19 cellular contexts compared by ENCODE assay signal in the genomic region with DNA sequence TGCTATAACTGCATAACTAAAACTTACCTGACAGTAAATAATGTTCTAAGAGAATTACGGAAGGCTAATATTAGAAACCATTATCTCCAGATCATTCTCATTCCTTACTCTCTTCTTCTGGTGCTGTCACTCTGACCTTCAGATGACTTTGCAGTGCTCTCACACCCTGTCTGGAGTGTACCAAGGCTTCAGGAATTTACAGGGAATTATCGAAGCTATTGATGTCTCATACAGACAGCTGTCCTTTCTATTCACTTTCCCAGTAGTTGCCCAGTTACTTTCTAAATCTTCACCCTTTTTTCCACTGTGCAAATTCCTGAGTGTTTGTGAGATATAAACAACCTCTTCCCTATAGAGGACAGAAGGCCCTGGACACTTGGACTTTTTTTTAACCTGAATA.
DNase-seq lines count a peak whose midpoint lies in the region; FAIRE-seq and TF ChIP-seq lines count a peak whose summit lies in the region.
"Had no signal": no experiment of that assay in that cellular context is flagged by ENCODE, and none has a peak within 500 bp of the region (broad histone marks: within the 10 kb centered on the region; RNA-seq: fewer than 3 reads in every experiment).

No MANE protein-coding gene starts in this region.

- H3K4me1 ChIP-seq in endothelial cell of umbilical vein (ENCODE audit: control insufficient read depth, extremely low read depth, insufficient read depth, low read length), result no peaks in the 10 kb centered on the region
- no peaks in the 10 kb centered on the region for H3K4me1 ChIP-seq in thyroid gland
- H3K4me1 ChIP-seq: BE2C had no signal

- peak overlapping the region; percentile 55 to 87 (median 60) for H3K27ac Mint-ChIP-seq in nephron
- H3K27ac Mint-ChIP-seq in type B pancreatic cell, result peak overlapping the region; percentile 26
- H3K27ac Mint-ChIP-seq: CD4-positive, CD25-positive, alpha-beta regulatory T cell; CD8-positive, alpha-beta memory T cell; H9 had no signal

- no peak overlapping the region for H2AFZ ChIP-seq in endothelial cell of umbilical vein (ENCODE audit: low read depth, low read length)

- H3K9me3 Mint-ChIP-seq in nephron (peaks cover 12% of the 10 kb centered on the region), type B pancreatic cell (peaks cover 9% of the 10 kb centered on the region)

- no peaks in the 10 kb centered on the region for H3K27me3 ChIP-seq in endothelial cell of umbilical vein (ENCODE audit: control insufficient read depth in 2 of 2, insufficient read depth in 2 of 2, low read length in 2 of 2)
- no peaks in the 10 kb centered on the region for H3K27me3 ChIP-seq in thyroid gland
- H3K27me3 ChIP-seq: BE2C had no signal

- no peak overlapping the region for H3K4me3 Mint-ChIP-seq in nephron
- no peak overlapping the region for H3K4me3 Mint-ChIP-seq in type B pancreatic cell
- H3K4me3 Mint-ChIP-seq: CD4-positive, CD25-positive, alpha-beta regulatory T cell; CD8-positive, alpha-beta memory T cell; H9 had no signal

- no peaks in the 10 kb centered on the region for H3K36me3 ChIP-seq in endothelial cell of umbilical vein (ENCODE audit: control insufficient read depth in 2 of 2, extremely low read depth in 1 of 2, insufficient read depth in 2 of 2, low read length in 2 of 2)
- no peaks in the 10 kb centered on the region for H3K36me3 ChIP-seq in thyroid gland
- H3K36me3 ChIP-seq: BE2C had no signal

- H3K4me2 ChIP-seq in endothelial cell of umbilical vein (ENCODE audit: insufficient read depth, low read length), result no peak overlapping the region

- H3K27me3 Mint-ChIP-seq in nephron (ENCODE audit: low read depth) (no peaks in the 10 kb centered on the region), type B pancreatic cell (no peaks in the 10 kb centered on the region)
- H3K27me3 Mint-ChIP-seq: CD4-positive, CD25-positive, alpha-beta regulatory T cell; CD8-positive, alpha-beta memory T cell had no signal

- no peaks in the 10 kb centered on the region for H3K79me2 ChIP-seq in endothelial cell of umbilical vein (ENCODE audit: control insufficient read depth, insufficient read depth, low read length)

- dilution Hi-C loops in endothelial cell of umbilical vein (cut with MboI; ENCODE audit: extremely low pct_ligation_motif_present, low sequenced_read_pairs), result no loop called here

- CTCF ChIA-PET in endothelial cell of umbilical vein (lab: Charles Lee), result interaction anchor here (1.6 kb wide), 1 partner anchor 13 kb away, joined by 4 read pairs; no protein-coding TSS in a partner anchor

- no peaks in the 10 kb centered on the region for H3K9me1 ChIP-seq in endothelial cell of umbilical vein (replicated peaks; ENCODE audit: control insufficient read depth, extremely low read depth, insufficient read depth, low read length)

- WGBS in thyroid gland, 2 donors, result 87 to 89% methylated on average over 2 of the region's 2 CpGs

- POLR2A ChIA-PET in endothelial cell of umbilical vein (lab: Charles Lee), result no interaction called here

- BruUV-seq in endothelial cell of umbilical vein (replicated peaks; lab: Mats Ljungman, UMichigan), result no TSS peak

- peak; percentile 52 for FAIRE-seq in endothelial cell of umbilical vein (lab: Jason Lieb, UNC)
- FAIRE-seq: GM12878, GM19239, H1 had no signal

- H3K9ac ChIP-seq in endothelial cell of umbilical vein (replicated peaks; ENCODE audit: extremely low read depth, insufficient read depth, low read length), result no peak overlapping the region

- H3K4me1 Mint-ChIP-seq in nephron, result peaks cover 38% of the 10 kb centered on the region
- H3K4me1 Mint-ChIP-seq in type B pancreatic cell (ENCODE audit: unreplicated experiment), result peaks cover 5% of the 10 kb centered on the region
- H3K4me1 Mint-ChIP-seq: CD4-positive, CD25-positive, alpha-beta regulatory T cell; CD8-positive, alpha-beta memory T cell; H9 had no signal

- H3K36me3 Mint-ChIP-seq in nephron (ENCODE audit: low read depth), result peaks cover 4% of the 10 kb centered on the region
- H3K36me3 Mint-ChIP-seq in type B pancreatic cell, result no peaks in the 10 kb centered on the region
- H3K36me3 Mint-ChIP-seq: CD8-positive, alpha-beta memory T cell had no signal

- intact Hi-C loops in endothelial cell of umbilical vein (cut with micrococcal nuclease) (no loop called here), thyroid gland (cut with DNase I) (no loop called here)

- TF ChIP-seq POLR2A in endothelial cell of umbilical vein (IDR thresholded peaks at IDR 0.05; ENCODE audit: low read depth, low read length), result no peak
- no peak for TF ChIP-seq POLR2A in thyroid gland (IDR thresholded peaks at IDR 0.05)

- H3K27ac ChIP-seq in endothelial cell of umbilical vein (ENCODE audit: insufficient read depth, low read depth, low read length) (no peak overlapping the region), thyroid gland (no peak overlapping the region)

- H4K20me1 ChIP-seq in endothelial cell of umbilical vein (replicated peaks; ENCODE audit: control insufficient read depth, extremely low read depth, insufficient read depth, low read length), result no peaks in the 10 kb centered on the region

- DNase-seq in LHCN-M2 (ENCODE audit: low read depth), result peak; percentile 63
- no peak for DNase-seq in endothelial cell of umbilical vein (ENCODE audit: low read depth, low spot score)
- no peak for DNase-seq in type B pancreatic cell (ENCODE audit: extremely low spot score, unreplicated experiment)
- DNase-seq in AG08396 (ENCODE audit: low spot score), result no peak
- no peak for DNase-seq in thyroid gland
- DNase-seq: BE2C; C1 segment of cervical spinal cord; CD4-positive, CD25-positive, alpha-beta regulatory T cell; CD8-positive, alpha-beta memory T cell; COR-L47; DMS 273 treated with DMSO at 0.1 percent for 48 hours; DMS53; DND-41; EL; H9 had no signal

- no peak overlapping the region for H3K4me3 ChIP-seq in endothelial cell of umbilical vein (replicated peaks in 1 of 3; ENCODE audit: insufficient read depth in 1 of 3, low read depth in 1 of 3, low read length in 3 of 3)
- no peak overlapping the region for H3K4me3 ChIP-seq in thyroid gland (replicated peaks in 1 of 3)
- H3K4me3 ChIP-seq: GM12878 had no signal

- H3K9me3 ChIP-seq in endothelial cell of umbilical vein (replicated peaks; ENCODE audit: control insufficient read depth, insufficient read depth, low read length) (no peaks in the 10 kb centered on the region), thyroid gland (no peaks in the 10 kb centered on the region)
- H3K9me3 ChIP-seq: BE2C had no signal

- no peak for TF ChIP-seq CTCF in endothelial cell of umbilical vein (IDR thresholded peaks at IDR 0.05; ENCODE audit: extremely low read depth in 1 of 2, insufficient read depth in 1 of 2, low read depth in 1 of 2, low read length in 2 of 2)
- no peak for TF ChIP-seq CTCF in nephron (IDR thresholded peaks at IDR 0.05; ENCODE audit: unreplicated experiment in 3 of 3)
- TF ChIP-seq CTCF in type B pancreatic cell (conservative IDR thresholded peaks at IDR 0.05), result no peak
- no peak for TF ChIP-seq CTCF in thyroid gland (IDR thresholded peaks at IDR 0.05)

TF ChIP-seq in endothelial cell of umbilical vein, 7 proteins besides CTCF, POLR2A, EP300 and RAD21:
- TF ChIP-seq MYC (IDR thresholded peaks at IDR 0.05; ENCODE audit: low read depth, low read length) (no peak), GATA2 (IDR thresholded peaks at IDR 0.05; ENCODE audit: insufficient read depth, insufficient read length, low read depth, low read length) (no peak)
TF ChIP-seq in endothelial cell of umbilical vein: peak in this region for 0.
